In genomic region chr12:27158322-27158721, GRCh38 we compare ENCODE assay signal across 1 cellular context.
TF ChIP-seq lines count a peak whose summit lies in the region.

No MANE protein-coding gene starts in this region.

TF ChIP-seq in WTC11, 78 proteins besides CTCF, POLR2A, EP300 and RAD21 (continued from another document):
- TF ChIP-seq PRDM15 (CRISPR knock-in tag; IDR thresholded peaks at IDR 0.05) (no peak), ZNF219 (CRISPR knock-in tag; IDR thresholded peaks at IDR 0.05; ENCODE audit: borderline replicate concordance) (no peak), ELF4 (CRISPR knock-in tag; IDR thresholded peaks at IDR 0.05; ENCODE audit: low read depth) (no peak), ZNF263 (CRISPR knock-in tag; IDR thresholded peaks at IDR 0.05; ENCODE audit: low read depth) (no peak), NFYB (CRISPR knock-in tag; conservative IDR thresholded peaks at IDR 0.05; ENCODE audit: low read depth) (no peak), RORB (CRISPR knock-in tag; IDR thresholded peaks at IDR 0.05) (no peak), ATF1 (CRISPR knock-in tag; IDR thresholded peaks at IDR 0.05) (no peak), NFE2L1 (CRISPR knock-in tag; IDR thresholded peaks at IDR 0.05) (no peak)
- TF ChIP-seq, protein P1, sequence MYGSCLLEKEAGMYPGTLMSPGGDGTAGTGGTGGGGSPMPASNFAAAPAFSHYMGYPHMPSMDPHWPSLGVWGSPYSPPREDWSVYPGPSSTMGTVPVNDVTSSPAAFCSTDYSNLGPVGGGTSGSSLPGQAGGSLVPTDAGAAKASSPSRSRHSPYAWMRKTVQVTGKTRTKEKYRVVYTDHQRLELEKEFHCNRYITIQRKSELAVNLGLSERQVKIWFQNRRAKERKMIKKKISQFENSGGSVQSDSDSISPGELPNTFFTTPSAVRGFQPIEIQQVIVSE (CRISPR knock-in tag; IDR thresholded peaks at IDR 0.05; ENCODE audit: borderline replicate concordance): no peak
- TF ChIP-seq, protein P2, sequence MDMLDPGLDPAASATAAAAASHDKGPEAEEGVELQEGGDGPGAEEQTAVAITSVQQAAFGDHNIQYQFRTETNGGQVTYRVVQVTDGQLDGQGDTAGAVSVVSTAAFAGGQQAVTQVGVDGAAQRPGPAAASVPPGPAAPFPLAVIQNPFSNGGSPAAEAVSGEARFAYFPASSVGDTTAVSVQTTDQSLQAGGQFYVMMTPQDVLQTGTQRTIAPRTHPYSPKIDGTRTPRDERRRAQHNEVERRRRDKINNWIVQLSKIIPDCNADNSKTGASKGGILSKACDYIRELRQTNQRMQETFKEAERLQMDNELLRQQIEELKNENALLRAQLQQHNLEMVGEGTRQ (CRISPR knock-in tag; IDR thresholded peaks at IDR 0.05): no peak
TF ChIP-seq in WTC11: peak in this region for 0.
